In the genomic region with DNA sequence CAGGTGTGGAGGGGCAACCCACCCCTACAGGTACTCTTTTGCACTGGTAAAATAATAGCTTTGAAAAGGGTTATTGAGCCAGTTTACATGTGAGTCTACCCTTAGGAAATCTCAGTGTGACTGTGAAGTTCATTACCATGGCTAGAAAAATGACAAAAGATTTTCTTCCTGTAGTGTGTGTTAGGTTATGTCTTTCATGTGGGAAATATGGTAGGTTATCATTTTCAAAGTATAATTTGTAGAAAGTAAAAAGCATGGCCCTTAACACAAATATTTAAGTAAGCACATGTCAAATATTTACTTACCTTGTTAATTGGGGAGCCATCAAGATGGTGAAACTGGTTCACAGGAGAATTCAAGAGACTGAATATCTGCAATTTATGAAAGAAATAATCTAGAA, we compare ENCODE assay signal across 26 cellular contexts. TPM values are rescaled to one million over a fixed set of nuclear protein-coding genes. Genes with fewer than 3 reads are reported as not detected.
DNase-seq lines count a peak whose midpoint lies in the region; ATAC-seq and TF ChIP-seq lines count a peak whose summit lies in the region.
"Had no signal": no experiment of that assay in that cellular context is flagged by ENCODE, and none has a peak within 500 bp of the region (broad histone marks: within the 10 kb centered on the region; RNA-seq: fewer than 3 reads in every experiment).

No MANE protein-coding gene starts in this region.

- POLR2A ChIA-PET in PC-3 (lab: Charles Lee; ENCODE audit: unreplicated experiment) (no interaction called here), A673 (lab: Charles Lee; ENCODE audit: low non-redundant PET) (no interaction called here)

- no peak overlapping the region for H3K4me2 ChIP-seq in PC-3 (ENCODE audit: low read length)

- H3K27me3 ChIP-seq in PC-3 (ENCODE audit: low read length): no peaks in the 10 kb centered on the region
- H3K27me3 ChIP-seq in left lung: no peaks in the 10 kb centered on the region
- H3K27me3 ChIP-seq in A673 (replicated peaks; ENCODE audit: insufficient read depth, low read depth, low read length, poor library complexity): no peaks in the 10 kb centered on the region
- H3K27me3 ChIP-seq: transverse colon had no signal

- H3K9me3 ChIP-seq in PC-3 (ENCODE audit: low read length) (no peaks in the 10 kb centered on the region), left lung (no peaks in the 10 kb centered on the region), mucosa of descending colon (no peaks in the 10 kb centered on the region), A673 (ENCODE audit: low read depth, low read length, poor library complexity, severe bottlenecking) (no peaks in the 10 kb centered on the region)
- H3K9me3 ChIP-seq: transverse colon had no signal

- H3K9me2 ChIP-seq in PC-3 (replicated peaks; ENCODE audit: low read length): no peaks in the 10 kb centered on the region

- no peak overlapping the region for H3K9ac ChIP-seq in PC-3 (ENCODE audit: low read length)

- H3K36me3 ChIP-seq in PC-3 (ENCODE audit: low read depth, low read length) (no peaks in the 10 kb centered on the region), left lung (no peaks in the 10 kb centered on the region), mucosa of descending colon (ENCODE audit: low read depth) (no peaks in the 10 kb centered on the region), A673 (ENCODE audit: insufficient read depth, low read length, poor library complexity, severe bottlenecking) (no peaks in the 10 kb centered on the region)
- H3K36me3 ChIP-seq: transverse colon had no signal

- ATAC-seq in PC-3 (peak; percentile 20; the same call in 1 of the 2 replicates), left lung (peak; percentile 63), mucosa of descending colon (no peak)
- ATAC-seq: natural killer cell treated with Interleukin-12 subunit alpha and Interleukin-12 subunit beta and Interleukin-15 and Interleukin-18, amount 100 ng/mL, for 72 hours; Panc1; stimulated activated effector memory CD8-positive, alpha-beta T cell treated with anti-CD3 and anti-CD28 coated beads, Interleukin-12 subunit alpha, Interleukin-12 subunit beta, amount 100 ng/mL, for 72 hours; T-helper 17 cell had no signal

- no peaks in the 10 kb centered on the region for H3F3A ChIP-seq in PC-3 (ENCODE audit: low read length, unreplicated experiment)

- H3K79me2 ChIP-seq in PC-3 (ENCODE audit: low read length): no peaks in the 10 kb centered on the region

- H3K4me1 ChIP-seq in PC-3 (ENCODE audit: insufficient read depth, low read length): no peaks in the 10 kb centered on the region
- peaks cover 5 to 10% of the 10 kb centered on the region in 2 donors for H3K4me1 ChIP-seq in left lung
- H3K4me1 ChIP-seq in mucosa of descending colon (ENCODE audit: low read depth): no peaks in the 10 kb centered on the region
- no peaks in the 10 kb centered on the region for H3K4me1 ChIP-seq in A673 (ENCODE audit: insufficient read depth, low read length, poor library complexity, severe bottlenecking)

- CTCF ChIA-PET in PC-3 (lab: Charles Lee) (no interaction called here), A673 (lab: Charles Lee) (no interaction called here)

- TF ChIP-seq CTCF in PC-3 (conservative IDR thresholded peaks at IDR 0.05; ENCODE audit: low read depth, low read length): no peak
- TF ChIP-seq CTCF in left lung (IDR thresholded peaks at IDR 0.05): no peak
- no peak for TF ChIP-seq CTCF in mucosa of descending colon (IDR thresholded peaks at IDR 0.05)
- TF ChIP-seq CTCF in A673 (conservative IDR thresholded peaks at IDR 0.05; ENCODE audit: low read depth, low read length): no peak

- H4K20me1 ChIP-seq in PC-3 (ENCODE audit: low read length): no peaks in the 10 kb centered on the region

- intact Hi-C loops in PC-3 (cut with micrococcal nuclease) (no loop called here), left lung (cut with DNase I) (no loop called here), mucosa of descending colon (cut with DNase I, micrococcal nuclease) (no loop called here), A673 (cut with micrococcal nuclease; ENCODE audit: unreplicated experiment) (no loop called here)

- H2AFZ ChIP-seq in PC-3 (ENCODE audit: low read length): no peak overlapping the region

- H3K27ac ChIP-seq in PC-3 (ENCODE audit: low read length) (no peak overlapping the region), left lung (no peak overlapping the region), A673 (ENCODE audit: low read depth, low read length, poor library complexity, severe bottlenecking) (no peak overlapping the region)
- H3K27ac ChIP-seq: transverse colon had no signal

- H3K4me3 ChIP-seq in PC-3 (ENCODE audit: low read length) (no peak overlapping the region), left lung (no peak overlapping the region), mucosa of descending colon (no peak overlapping the region), A673 (ENCODE audit: low read depth, low read length, poor library complexity, severe bottlenecking) (no peak overlapping the region)
- H3K4me3 ChIP-seq: lung, transverse colon had no signal

- BruUV-seq in PC-3 (replicated peaks; lab: Mats Ljungman, UMichigan) (no TSS peak), A673 (replicated peaks; lab: Mats Ljungman, UMichigan) (no TSS peak)

- DNase-seq in DMS53 treated with DMSO at 0.1 percent for 48 hours (lab: John Stamatoyannopoulos, UW; ENCODE audit: unreplicated experiment): peak; percentile 13
- no peak for DNase-seq in DMS53 (lab: John Stamatoyannopoulos, UW)
- DNase-seq in PC-3: no peak
- DNase-seq in left lung: no peak
- no peak for DNase-seq in NCI-H2196 (lab: John Stamatoyannopoulos, UW; ENCODE audit: unreplicated experiment)
- no peak for DNase-seq in activated CD4-positive, CD25-positive, alpha-beta regulatory T cell treated with anti-CD3 and anti-CD28 coated beads, Interleukin-2, amount 50 U/mL, for 72 hours
- DNase-seq in mucosa of descending colon: no peak
- no peak for DNase-seq in A673 (ENCODE audit: low spot score)
- DNase-seq: 8988T; activated CD4-positive, alpha-beta memory T cell treated with anti-CD3 and anti-CD28 coated beads, Interleukin-2, amount 10 ng/mL, durations not matched to agents 7 days and 5 days; activated CD8-positive, alpha-beta memory T cell treated with anti-CD3 and anti-CD28 coated beads, Interleukin-2, amount 50 U/mL, for 48 hours; activated naive CD4-positive, alpha-beta T cell treated with Interleukin-2 at 50 U/mL for 16 hours; EL; HCEC 1CT; kidney; NCI-H1092 treated with DMSO at 0.1 percent for 48 hours; NCI-H1930; NCI-H2171 treated with DMSO at 0.1 percent for 48 hours; NCI-H526; SHP77; T-helper 17 cell; transverse colon had no signal

RNA-seq across cellular contexts. Expression of a gene that starts 37.2 kb away (rescaled TPM):
- 16.2 and 21.1 TPM in 2 replicates for total RNA-seq in PC-3 (2014; rRNA removed)
- total RNA-seq in left lung: 10 to 100 TPM; 56.2 to 80.4 TPM
- 100 to 1,000 TPM in 2 of 3 donors, 10 to 100 TPM in 1; 88.8 to 132 (median 122) TPM for total RNA-seq in mucosa of descending colon
- 6.7 and 10.5 TPM in 2 replicates for total RNA-seq in A673 (2021)
